Comparison of ENCODE assay signal across 8 cellular contexts in genomic region chr14:103391048-103391447, GRCh38. TPM values are rescaled to one million over a fixed set of nuclear protein-coding genes. Genes with fewer than 3 reads are reported as not detected.
DNase-seq lines count a peak whose midpoint lies in the region; ATAC-seq and TF ChIP-seq lines count a peak whose summit lies in the region.

No MANE protein-coding gene starts in this region.

- in situ Hi-C loops in brain microvascular endothelial cell (cut with HindIII; ENCODE audit: low pct_ligation_motif_present, low sequenced_read_pairs) = no loop called here

- TF ChIP-seq POLR2A in testis (IDR thresholded peaks at IDR 0.05) = no peak

- peak overlapping the region; percentile 10 for H3K27ac Mint-ChIP-seq in CD8-positive, alpha-beta T cell
- peak overlapping the region; percentile 53; the same call in 1 of the 2 replicates for H3K27ac Mint-ChIP-seq in HFFc6

- no peak overlapping the region for H3K4me3 Mint-ChIP-seq in CD8-positive, alpha-beta T cell
- no peak overlapping the region for H3K4me3 Mint-ChIP-seq in HFFc6

- peak; percentile 83 for TF ChIP-seq CTCF in CD8-positive, alpha-beta T cell (IDR thresholded peaks at IDR 0.05)
- TF ChIP-seq CTCF in HFFc6 (IDR thresholded peaks at IDR 0.05) (peak; percentile 96), brain microvascular endothelial cell (IDR thresholded peaks at IDR 0.05; ENCODE audit: low read depth, low read length, missing control alignments) (peak; percentile 78), testis (IDR thresholded peaks at IDR 0.05) (peak; percentile 51 to 69 (median 57))

- no peak overlapping the region for H3K27ac ChIP-seq in CD8-positive, alpha-beta T cell (ENCODE audit: low read depth, low read length)
- H3K27ac ChIP-seq in SJSA1 (no peak overlapping the region), brain microvascular endothelial cell (no peak overlapping the region), testis (peak overlapping the region in 1 of 2 donors; percentile 44)

- H3K36me3 Mint-ChIP-seq in CD8-positive, alpha-beta T cell = peaks cover 10% of the 10 kb centered on the region
- H3K36me3 Mint-ChIP-seq in HFFc6 (ENCODE audit: low read depth) = peaks cover 18% of the 10 kb centered on the region

- H3K4me1 ChIP-seq in CD8-positive, alpha-beta T cell (ENCODE audit: insufficient read depth, low read length) = peaks cover 57% of the 10 kb centered on the region
- H3K4me1 ChIP-seq in SJSA1 (replicated peaks) (peaks cover 30% of the 10 kb centered on the region), testis (peaks cover 71% of the 10 kb centered on the region)

- no peaks in the 10 kb centered on the region for H3K27me3 ChIP-seq in CD8-positive, alpha-beta T cell (ENCODE audit: insufficient read depth, low read length)
- H3K27me3 ChIP-seq in SJSA1 (replicated peaks) (no peaks in the 10 kb centered on the region), brain microvascular endothelial cell (replicated peaks) (no peaks in the 10 kb centered on the region), testis (no peaks in the 10 kb centered on the region)

- peak; percentile 4 to 62 (median 53) for DNase-seq in CD8-positive, alpha-beta T cell
- DNase-seq in HFFc6 = peak; percentile 57
- peak; percentile 52 to 56 for DNase-seq in SJSA1 (ENCODE audit: low read depth in 1 of 2, low spot score in 2 of 2)
- DNase-seq in brain microvascular endothelial cell = peak; percentile 57
- peak; percentile 32 for DNase-seq in left lobe of liver (ENCODE audit: low spot score)
- no peak for DNase-seq in testis
- DNase-seq in iPS-NIHi7 (ENCODE audit: extremely low spot score) = no peak

- CTCF ChIA-PET in CD8-positive, alpha-beta T cell (lab: Charles Lee) = interaction anchor here (0.7 to 5.2 kb wide), 19 partner anchors 9 to 694 kb away, joined by 3 to 34 read pairs (median 5); no protein-coding TSS in a partner anchor

- intact Hi-C loops in CD8-positive, alpha-beta T cell (cut with DNase I, micrococcal nuclease) = no loop called here
- intact Hi-C loops in testis (cut with DNase I; ENCODE audit: low total_unique reads) = no loop called here

- no peaks in the 10 kb centered on the region for H3K9me3 ChIP-seq in CD8-positive, alpha-beta T cell (ENCODE audit: low read length)
- H3K9me3 ChIP-seq in SJSA1 (replicated peaks) = no peaks in the 10 kb centered on the region
- H3K9me3 ChIP-seq in testis = no peaks in the 10 kb centered on the region

- no peak overlapping the region for H3K4me3 ChIP-seq in CD8-positive, alpha-beta T cell (ENCODE audit: low read depth, low read length)
- H3K4me3 ChIP-seq in SJSA1 = no peak overlapping the region
- no peak overlapping the region for H3K4me3 ChIP-seq in brain microvascular endothelial cell (ENCODE audit: low read depth, low read length)
- no peak overlapping the region for H3K4me3 ChIP-seq in testis

- peaks cover 66% of the 10 kb centered on the region for H3K4me1 Mint-ChIP-seq in CD8-positive, alpha-beta T cell (ENCODE audit: low read depth)
- H3K4me1 Mint-ChIP-seq in HFFc6 (ENCODE audit: low read depth) = peaks cover 63% of the 10 kb centered on the region

- H3K36me3 ChIP-seq in CD8-positive, alpha-beta T cell (ENCODE audit: insufficient read depth, low read length) = no peaks in the 10 kb centered on the region
- peaks cover 14% of the 10 kb centered on the region for H3K36me3 ChIP-seq in SJSA1
- H3K36me3 ChIP-seq in brain microvascular endothelial cell (replicated peaks) = no peaks in the 10 kb centered on the region
- H3K36me3 ChIP-seq in testis (ENCODE audit: low read depth, missing control alignments) = no peaks in the 10 kb centered on the region

- H3K9me3 Mint-ChIP-seq in CD8-positive, alpha-beta T cell = no peaks in the 10 kb centered on the region
- H3K9me3 Mint-ChIP-seq in HFFc6 = no peaks in the 10 kb centered on the region

- peak; percentile 74 for ATAC-seq in CD8-positive, alpha-beta T cell
- ATAC-seq in left lobe of liver (peak; percentile 46), HG03139 (IDR thresholded peaks at IDR 0.05; ENCODE audit: unreplicated experiment) (no peak)

- POLR2A ChIA-PET in CD8-positive, alpha-beta T cell (lab: Charles Lee) = interaction anchor here (0.6 to 0.9 kb wide), 6 partner anchors 10 to 107 kb away, joined by 3 to 7 read pairs (median 4); partner anchors contain the start of gene EIF5

- H3K27me3 Mint-ChIP-seq in CD8-positive, alpha-beta T cell (ENCODE audit: low read depth) = no peaks in the 10 kb centered on the region
- H3K27me3 Mint-ChIP-seq in HFFc6 (ENCODE audit: insufficient read depth) = no peaks in the 10 kb centered on the region; the same call in 1 of the 2 replicates

- 31 to 41% methylated on average over 4 of the region's 4 CpGs for WGBS in testis, 2 donors

RNA-seq across cellular contexts. Expression of gene MARK3, which starts 5.8 kb away (rescaled TPM):
- 100 to 1,000 TPM; 123 to 124 TPM for total RNA-seq in CD8-positive, alpha-beta T cell
- total RNA-seq in HFFc6 (2021; fragmentation: NEBNext Ultra II Directional; extraction: Animal tissue kit (Norgen Biotek cat#: 25700)) = 10 to 100 TPM; 57.4 to 71.8 (median 65.7) TPM
- total RNA-seq in SJSA1 (2014; rRNA removed; shearing (Covaris generic)) = 32.3 and 53.2 TPM in 2 replicates
- 26.5 TPM for total RNA-seq in left lobe of liver
- 100 to 1,000 TPM; 172 to 198 TPM for total RNA-seq in testis
- polyA plus RNA-seq in testis (ENCODE audit: insufficient read depth, low read depth, low replicate concordance) = 93.9 TPM

RNA-seq across cellular contexts. Expression of gene EIF5, which starts 57.0 kb away (rescaled TPM):
- 100 to 1,000 TPM; 711 to 754 TPM for total RNA-seq in CD8-positive, alpha-beta T cell
- 100 to 1,000 TPM; 181 to 217 (median 203) TPM for total RNA-seq in HFFc6 (2021; fragmentation: NEBNext Ultra II Directional; extraction: Animal tissue kit (Norgen Biotek cat#: 25700))
- total RNA-seq in SJSA1 (2014; rRNA removed; shearing (Covaris generic)) = 127 and 177 TPM in 2 replicates
- 192 TPM for total RNA-seq in left lobe of liver
- total RNA-seq in testis = 100 to 1,000 TPM; 308 to 309 TPM
- 366 TPM for polyA plus RNA-seq in testis (ENCODE audit: insufficient read depth, low read depth, low replicate concordance)

Comparison
In these comparisons a context has a peak if more than half of its experiments do, and no peak if none do; other contexts are left out.
1. DNase-seq: peak in CD8-positive, alpha-beta T cell (7 of 7), HFFc6 (single experiment), SJSA1 (2 of 2), brain microvascular endothelial cell (single experiment) and left lobe of liver (single experiment); none in testis (single experiment) and iPS-NIHi7 (single experiment).
2. Peak in every context shown above with its lines, with median percentiles within 50 percentile points of each other: CTCF ChIP-seq.